Comparison of ENCODE assay signal across 9 cellular contexts in the genomic region with DNA sequence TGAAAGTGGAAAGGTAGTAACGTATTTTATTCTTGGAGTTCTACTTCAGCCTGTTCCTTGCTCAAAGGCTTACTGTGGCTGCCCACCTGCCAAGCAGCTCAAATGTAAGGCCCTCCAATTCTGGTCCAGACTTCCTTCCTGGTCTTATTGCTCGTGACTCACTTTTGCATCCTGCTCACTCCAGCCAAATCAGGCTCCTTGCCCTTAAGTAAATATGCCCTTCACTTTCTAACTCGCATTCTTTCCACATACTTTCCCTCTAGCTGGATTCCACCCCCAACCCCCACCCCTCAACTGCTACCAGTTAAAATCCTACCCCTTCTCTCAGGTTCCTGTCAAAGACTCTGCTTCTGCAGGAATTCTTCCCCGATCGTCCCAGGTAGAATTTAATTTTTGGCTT.
DNase-seq lines count a peak whose midpoint lies in the region; ATAC-seq and TF ChIP-seq lines count a peak whose summit lies in the region.
"Had no signal": no experiment of that assay in that cellular context is flagged by ENCODE, and none has a peak within 500 bp of the region (broad histone marks: within the 10 kb centered on the region; RNA-seq: fewer than 3 reads in every experiment).

No MANE protein-coding gene starts in this region.

- TF ChIP-seq POLR2A in esophagus squamous epithelium (IDR thresholded peaks at IDR 0.05): no peak

- H3K9me3 ChIP-seq in Caco-2 (no peaks in the 10 kb centered on the region), SJSA1 (replicated peaks) (no peaks in the 10 kb centered on the region), neural progenitor cell (ENCODE audit: low read depth) (no peaks in the 10 kb centered on the region), esophagus squamous epithelium (no peaks in the 10 kb centered on the region)

- H3K27me3 Mint-ChIP-seq in Caco-2 (ENCODE audit: insufficient read depth, unreplicated experiment) (no peaks in the 10 kb centered on the region), neural progenitor cell (ENCODE audit: insufficient read depth, low read depth) (no peaks in the 10 kb centered on the region)

- no peaks in the 10 kb centered on the region for H3K36me3 ChIP-seq in Caco-2 (ENCODE audit: control insufficient read depth, insufficient read depth, low read length)
- 0 out of 2 replicates have a peak, but pooled peaks cover 5% of the 10 kb centered on the region for H3K36me3 ChIP-seq in SJSA1
- H3K36me3 ChIP-seq in neural progenitor cell: no peaks in the 10 kb centered on the region
- no peaks in the 10 kb centered on the region for H3K36me3 ChIP-seq in esophagus squamous epithelium

- peaks cover 15% of the 10 kb centered on the region for H3F3A ChIP-seq in neural progenitor cell (ENCODE audit: low read depth)

- 47 to 56% methylated on average over 5 of the region's 5 CpGs for WGBS in esophagus squamous epithelium, 2 donors

- CTCF ChIA-PET in Caco-2 (lab: Charles Lee): interaction anchor here (1.0 to 1.9 kb wide), 5 partner anchors 9 to 215 kb away, joined by 3 to 9 read pairs (median 4); partner anchors contain the start of gene GALNT10

- intact Hi-C loops in Caco-2 (cut with micrococcal nuclease; ENCODE audit: unreplicated experiment): loop anchor here (1.0 to 5.0 kb wide), 7 partner anchors 9 to 160 kb away; partner anchors contain the start of genes GALNT10 and SAP30L
- intact Hi-C loops in esophagus squamous epithelium (cut with DNase I): no loop called here

- peaks cover 77% of the 10 kb centered on the region for H3K4me1 ChIP-seq in Caco-2
- peaks cover 40% of the 10 kb centered on the region for H3K4me1 ChIP-seq in SJSA1 (replicated peaks)
- H3K4me1 ChIP-seq in neural progenitor cell: peaks cover 32% of the 10 kb centered on the region
- peaks cover 0 to 30% (median 10%) of the 10 kb centered on the region in 3 donors for H3K4me1 ChIP-seq in esophagus squamous epithelium

- POLR2A ChIA-PET in Caco-2 (lab: Charles Lee): interaction anchor here (1.0 to 2.2 kb wide), 2 partner anchors 9 to 97 kb away, joined by 5 to 9 read pairs; partner anchors contain the start of gene GALNT10

- peaks cover 12% of the 10 kb centered on the region for H4K20me1 ChIP-seq in neural progenitor cell (ENCODE audit: low read depth)

- H2AFZ ChIP-seq in neural progenitor cell (replicated peaks): no peak overlapping the region

- no peaks in the 10 kb centered on the region for H3K79me2 ChIP-seq in neural progenitor cell (ENCODE audit: low read depth)

- ATAC-seq in GM19324 (IDR thresholded peaks at IDR 0.05; ENCODE audit: low FRiP score, unreplicated experiment): no peak

- H3K9me3 Mint-ChIP-seq in Caco-2 (ENCODE audit: unreplicated experiment) (no peaks in the 10 kb centered on the region), neural progenitor cell (no peaks in the 10 kb centered on the region)

- no peak overlapping the region for H3K4me3 ChIP-seq in Caco-2 (ENCODE audit: low read depth, low read length)
- no peak overlapping the region for H3K4me3 ChIP-seq in SJSA1
- no peak overlapping the region for H3K4me3 ChIP-seq in neural progenitor cell
- H3K4me3 ChIP-seq in esophagus squamous epithelium: no peak overlapping the region

- BruUV-seq in Caco-2 (replicated peaks; lab: Mats Ljungman, UMichigan): no TSS peak

- TF ChIP-seq CTCF in Caco-2 (IDR thresholded peaks at IDR 0.05; ENCODE audit: insufficient read depth in 1 of 2, low read depth in 1 of 2, low read length in 1 of 2, severe bottlenecking in 1 of 2, unreplicated experiment in 1 of 2) (no peak), neural progenitor cell (IDR thresholded peaks at IDR 0.05) (no peak), esophagus squamous epithelium (IDR thresholded peaks at IDR 0.05) (no peak)

- H3K4me3 Mint-ChIP-seq in Caco-2 (ENCODE audit: unreplicated experiment) (peak overlapping the region; percentile 48), neural progenitor cell (peak overlapping the region; percentile 20)

- peak overlapping the region; percentile 51 for H3K4me2 ChIP-seq in neural progenitor cell

- H3K27ac Mint-ChIP-seq in Caco-2 (ENCODE audit: unreplicated experiment): peak overlapping the region; percentile 84
- H3K27ac Mint-ChIP-seq in neural progenitor cell: peak overlapping the region; percentile 91

- H3K27ac ChIP-seq in SJSA1: peak overlapping the region; percentile 59
- H3K27ac ChIP-seq in neural progenitor cell: no peak overlapping the region
- peak overlapping the region in 1 of 4 donors; percentile 36 for H3K27ac ChIP-seq in esophagus squamous epithelium

- peaks cover 47% of the 10 kb centered on the region for H3K4me1 Mint-ChIP-seq in Caco-2 (ENCODE audit: low read depth, unreplicated experiment)
- H3K4me1 Mint-ChIP-seq in neural progenitor cell: peaks cover 41% of the 10 kb centered on the region

- DNase-seq in Caco-2: peak; percentile 71 to 83
- peak; percentile 78 to 87 for DNase-seq in SJSA1 (ENCODE audit: low read depth in 1 of 2, low spot score in 2 of 2)
- peak; percentile 49 for DNase-seq in fibroblast of the conjunctiva (ENCODE audit: low read depth)
- DNase-seq in neural progenitor cell (ENCODE audit: low spot score): peak; percentile 11
- no peak for DNase-seq in esophagus squamous epithelium (lab: John Stamatoyannopoulos, UW)
- no peak for DNase-seq in NCI-H1930 (lab: John Stamatoyannopoulos, UW)
- no peak for DNase-seq in GM19240 (ENCODE audit: insufficient read length, low spot score)
- DNase-seq: NCI-H1105 had no signal

- no peaks in the 10 kb centered on the region for H3K36me3 Mint-ChIP-seq in Caco-2 (ENCODE audit: insufficient read depth, unreplicated experiment)
- H3K36me3 Mint-ChIP-seq in neural progenitor cell: no peaks in the 10 kb centered on the region

- H3K9ac ChIP-seq in neural progenitor cell: no peak overlapping the region

- H3K27me3 ChIP-seq in Caco-2 (replicated peaks; ENCODE audit: control insufficient read depth, insufficient read depth, low read length) (no peaks in the 10 kb centered on the region), SJSA1 (replicated peaks) (no peaks in the 10 kb centered on the region), neural progenitor cell (no peaks in the 10 kb centered on the region), esophagus squamous epithelium (no peaks in the 10 kb centered on the region)

Comparison
In these comparisons a context has a peak if more than half of its experiments do, and no peak if none do; other contexts are left out.
1. DNase-seq: peak in Caco-2 (2 of 2), SJSA1 (2 of 2), fibroblast of the conjunctiva (single experiment) and neural progenitor cell (single experiment); none in esophagus squamous epithelium (single experiment), NCI-H1930 (0 of 2) and GM19240 (single experiment).